ENCODE assay signal across 8 cellular contexts in the genomic region with DNA sequence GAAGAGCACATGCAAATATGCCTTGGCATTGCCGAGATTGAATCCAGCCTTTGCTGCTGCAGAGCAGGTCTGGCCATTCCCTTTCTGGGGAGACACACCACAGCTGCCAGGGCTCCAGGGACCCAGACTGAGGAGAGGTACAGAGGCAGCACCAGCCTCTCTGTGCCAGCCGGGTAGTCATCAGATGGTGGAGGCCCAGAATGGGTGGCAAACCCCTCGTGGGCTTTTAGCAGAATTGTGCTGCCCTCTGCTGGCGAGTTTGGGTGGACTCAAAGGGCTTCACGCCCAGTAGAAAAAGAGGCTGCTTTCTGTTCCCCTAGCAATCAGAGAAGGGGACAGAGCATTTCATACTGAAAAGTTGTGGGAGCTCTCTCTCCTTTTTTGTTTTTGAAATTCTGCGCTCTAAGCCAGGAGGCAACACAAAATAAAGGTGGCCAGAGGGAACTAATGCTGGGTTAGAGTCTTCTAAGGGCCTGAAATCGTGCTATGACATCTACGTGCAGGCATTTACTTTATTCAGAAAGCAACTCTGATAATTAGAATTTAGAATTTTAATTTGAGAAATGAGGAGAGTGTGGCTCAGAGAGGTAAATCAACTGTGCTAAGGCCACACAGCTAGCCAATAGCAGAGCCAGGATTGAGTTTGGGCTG.
A peak's percentile ranks its signal among the peaks of the same experiment; 100 is the strongest.
DNase-seq lines count a peak whose midpoint lies in the region; ATAC-seq and TF ChIP-seq lines count a peak whose summit lies in the region.

No MANE protein-coding gene starts in this region.

- no peaks in the 10 kb centered on the region for H3K36me3 Mint-ChIP-seq in activated T-cell treated with anti-CD3 and anti-CD28 coated beads, Interleukin-2, amount 50 U/mL, for 4 hours (ENCODE audit: insufficient read depth)

- H3K27me3 ChIP-seq in neuronal stem cell (ENCODE audit: control insufficient read depth in 3 of 3, insufficient read depth in 3 of 3, low read depth in 1 of 3, low read length in 3 of 3): peaks cover 0 to 5% (median 0%) of the 10 kb centered on the region in 3 experiments

- H3K79me1 ChIP-seq in neuronal stem cell (ENCODE audit: low read depth, low read length): no peaks in the 10 kb centered on the region

- H3K4me3 ChIP-seq in OCI-LY7 (ENCODE audit: low read depth, low read length, poor library complexity, severe bottlenecking) (no peak overlapping the region), fibroblast of the aortic adventitia (ENCODE audit: low read depth, low read length) (no peak overlapping the region), neuronal stem cell (ENCODE audit: low read length in 2 of 2) (no peak overlapping the region)

- H2BK15ac ChIP-seq in neuronal stem cell (ENCODE audit: low read length): no peak overlapping the region

- no peak overlapping the region for H2BK12ac ChIP-seq in neuronal stem cell (ENCODE audit: low read length)

- H3K4me2 ChIP-seq in OCI-LY7 (ENCODE audit: low read length) (0 out of 2 replicates have a peak overlapping the region, but pooled peaks have one; percentile 10), neuronal stem cell (ENCODE audit: insufficient read depth, low read length, poor library complexity, severe bottlenecking) (no peak overlapping the region)

- no peak overlapping the region for H2AK5ac ChIP-seq in neuronal stem cell (ENCODE audit: low read depth, low read length)

- no peaks in the 10 kb centered on the region for H3K79me2 ChIP-seq in OCI-LY7 (ENCODE audit: insufficient read depth, low read depth, low read length)

- WGBS in neuronal stem cell (ENCODE audit: extremely low coverage in 2 of 2, insufficient read length in 2 of 2, insufficient replicate concordance in 1 of 2), 2 donors: no CpG with 5 or more reads among the region's 8 CpGs

- no peak overlapping the region for H4K8ac ChIP-seq in neuronal stem cell (ENCODE audit: low read depth, low read length)

- H3K23ac ChIP-seq in neuronal stem cell (ENCODE audit: low read depth, low read length, poor library complexity): no peak overlapping the region

- CTCF ChIA-PET in OCI-LY7 (lab: Charles Lee; ENCODE audit: unreplicated experiment): no interaction called here

- H3K18ac ChIP-seq in neuronal stem cell (ENCODE audit: low read length): peak overlapping the region; percentile 32

- no peaks in the 10 kb centered on the region for H3K9me2 ChIP-seq in OCI-LY7 (ENCODE audit: insufficient read depth, low read length)

- intact Hi-C loops in OCI-LY7 (cut with micrococcal nuclease; ENCODE audit: unreplicated experiment): loop anchor here (1.0 to 5.0 kb wide), 4 partner anchors 227 to 483 kb away; no protein-coding TSS in a partner anchor

- TF ChIP-seq CTCF in AG09319 (IDR thresholded peaks at IDR 0.05; ENCODE audit: low read depth, low read length): peak; percentile 89
- peak; percentile 96 for TF ChIP-seq CTCF in OCI-LY7 (conservative IDR thresholded peaks at IDR 0.05; ENCODE audit: low read length)
- peak; percentile 85 for TF ChIP-seq CTCF in fibroblast of the aortic adventitia (IDR thresholded peaks at IDR 0.05; ENCODE audit: insufficient read depth, low read length)

- no peak overlapping the region for H3K9ac ChIP-seq in neuronal stem cell (ENCODE audit: low read depth, low read length, poor library complexity)

- H3K4me1 Mint-ChIP-seq in activated T-cell treated with anti-CD3 and anti-CD28 coated beads, Interleukin-2, amount 50 U/mL, for 4 hours (ENCODE audit: low read depth): peaks cover 2% of the 10 kb centered on the region

- no peak overlapping the region for H3K4ac ChIP-seq in neuronal stem cell (ENCODE audit: low read length)

- peak overlapping the region; percentile 66; the same call in 1 of the 2 replicates for H2AFZ ChIP-seq in OCI-LY7 (ENCODE audit: low read length)
- peak overlapping the region; percentile 58 for H2AFZ ChIP-seq in neuronal stem cell (ENCODE audit: low read length)

- no peak overlapping the region for H2BK5ac ChIP-seq in neuronal stem cell (ENCODE audit: low read length)

- H3K36me3 ChIP-seq in OCI-LY7 (ENCODE audit: insufficient read depth, low read length): no peaks in the 10 kb centered on the region
- no peaks in the 10 kb centered on the region for H3K36me3 ChIP-seq in neuronal stem cell (replicated peaks in 1 of 2; ENCODE audit: control insufficient read depth in 2 of 2, insufficient read depth in 2 of 2, low read length in 2 of 2)

- H3K27me3 Mint-ChIP-seq in activated T-cell treated with anti-CD3 and anti-CD28 coated beads, Interleukin-2, amount 50 U/mL, for 4 hours (ENCODE audit: low read depth): peaks cover 13% of the 10 kb centered on the region

- no peak overlapping the region for H2BK120ac ChIP-seq in neuronal stem cell (ENCODE audit: low read depth, low read length)

- H3K9me3 ChIP-seq in OCI-LY7 (ENCODE audit: low read length) (no peaks in the 10 kb centered on the region), neuronal stem cell (replicated peaks in 1 of 2; ENCODE audit: control insufficient read depth in 2 of 2, insufficient read depth in 1 of 2, low read depth in 1 of 2, low read length in 2 of 2) (no peaks in the 10 kb centered on the region)

- no peak overlapping the region for H3K4me3 Mint-ChIP-seq in activated T-cell treated with anti-CD3 and anti-CD28 coated beads, Interleukin-2, amount 50 U/mL, for 4 hours

- H3K27ac ChIP-seq in OCI-LY7 (ENCODE audit: low read depth, low read length, poor library complexity, severe bottlenecking): no peak overlapping the region
- H3K27ac ChIP-seq in neuronal stem cell (replicated peaks; ENCODE audit: low read length): no peak overlapping the region

- DNase-seq in AG09319 (ENCODE audit: extremely low read depth, low read depth): no peak
- peak; percentile 52 for DNase-seq in HuH-7 (ENCODE audit: low spot score)
- peak; percentile 81 for DNase-seq in OCI-LY7 (ENCODE audit: low spot score)
- DNase-seq in activated T-cell treated with anti-CD3 and anti-CD28 coated beads, Interleukin-2, amount 50 U/mL, for 4 hours: peak; percentile 55
- peak; percentile 83 for DNase-seq in fibroblast of the aortic adventitia (ENCODE audit: low read depth)
- DNase-seq in neuronal stem cell (ENCODE audit: low spot score): peak; percentile 75
- peak; percentile 98 for DNase-seq in superior temporal gyrus (ENCODE audit: extremely low spot score)

- BruUV-seq in OCI-LY7 (replicated peaks; lab: Mats Ljungman, UMichigan): no TSS peak

- H3K4me1 ChIP-seq in OCI-LY7 (ENCODE audit: insufficient read depth, low read length, poor library complexity, severe bottlenecking): no peaks in the 10 kb centered on the region
- H3K4me1 ChIP-seq in neuronal stem cell (ENCODE audit: control insufficient read depth in 2 of 2, insufficient read depth in 1 of 2, low read depth in 1 of 2, low read length in 2 of 2): peaks cover 16 to 32% of the 10 kb centered on the region in 2 donors

- POLR2A ChIA-PET in OCI-LY7 (lab: Charles Lee): no interaction called here

- no peaks in the 10 kb centered on the region for H3K9me3 Mint-ChIP-seq in activated T-cell treated with anti-CD3 and anti-CD28 coated beads, Interleukin-2, amount 50 U/mL, for 4 hours

- H3K14ac ChIP-seq in neuronal stem cell (ENCODE audit: low read length): no peak overlapping the region

- peak; percentile 63 for ATAC-seq in GM18870 (IDR thresholded peaks at IDR 0.05; ENCODE audit: unreplicated experiment)
- ATAC-seq in activated T-cell treated with anti-CD3 and anti-CD28 coated beads, Interleukin-2, amount 50 U/mL, for 4 hours: peak; percentile 59 to 66

- H4K91ac ChIP-seq in neuronal stem cell (ENCODE audit: low read depth, low read length, poor library complexity): no peak overlapping the region

- no peaks in the 10 kb centered on the region for H4K20me1 ChIP-seq in OCI-LY7 (ENCODE audit: insufficient read depth, low read length)
